18 cellular contexts compared by ENCODE assay signal in genomic region chr1:11291049-11291448, GRCh38.
"Had no signal": no experiment of that assay in that cellular context is flagged by ENCODE, and none has a peak within 500 bp of the region (broad histone marks: within the 10 kb centered on the region; RNA-seq: fewer than 3 reads in every experiment).

No MANE protein-coding gene starts in this region.

- H3K4me3 Mint-ChIP-seq: nephron progenitor cell; stimulated activated naive CD8-positive, alpha-beta T cell treated with anti-CD3 and anti-CD28 coated beads, Interleukin-15, Interleukin-2, amounts not matched to agents 100 ng/mL and 50 ng/mL, for 24 hours had no signal

- H3K9me3 ChIP-seq: left lung, lower lobe of right lung, neutrophil, right lobe of liver, thoracic aorta had no signal

- H3K4me3 ChIP-seq: coronary artery, dorsolateral prefrontal cortex, left lung, lower lobe of right lung, right lobe of liver, skin epidermis, thoracic aorta had no signal

- H3K27ac Mint-ChIP-seq: nephron progenitor cell; stimulated activated naive CD8-positive, alpha-beta T cell treated with anti-CD3 and anti-CD28 coated beads, Interleukin-15, Interleukin-2, amounts not matched to agents 100 ng/mL and 50 ng/mL, for 24 hours had no signal

- DNase-seq: activated CD4-positive, CD25-positive, alpha-beta regulatory T cell treated with anti-CD3 and anti-CD28 coated beads, Interleukin-2, amount 50 U/mL, for 72 hours; anterior cingulate cortex; dorsolateral prefrontal cortex; effector memory CD4-positive, alpha-beta T cell; glutamatergic neuron; left lung; lower lobe of right lung; mesenchymal stem cell; nephron progenitor cell; right lobe of liver; stimulated activated CD4-positive, alpha-beta T cell treated with anti-CD3 and anti-CD28 coated beads, Interleukin-12 subunit alpha, Interleukin-12 subunit beta, amount 100 ng/mL, for 4 hours; stimulated activated CD4-positive, alpha-beta T cell treated with anti-CD3 and anti-CD28 coated beads, Interleukin-4, amount 100 ng/mL, for 1 hour; trophoblast cell had no signal

- H3K27ac ChIP-seq: coronary artery, dorsolateral prefrontal cortex, left lung, lower lobe of right lung, neutrophil, right lobe of liver, skin epidermis, thoracic aorta had no signal

- H3K4me1 ChIP-seq: left lung, lower lobe of right lung had no signal

- H3K9me3 Mint-ChIP-seq: nephron progenitor cell; stimulated activated naive CD8-positive, alpha-beta T cell treated with anti-CD3 and anti-CD28 coated beads, Interleukin-15, Interleukin-2, amounts not matched to agents 100 ng/mL and 50 ng/mL, for 24 hours had no signal

- H3K27me3 Mint-ChIP-seq: stimulated activated naive CD8-positive, alpha-beta T cell treated with anti-CD3 and anti-CD28 coated beads, Interleukin-15, Interleukin-2, amounts not matched to agents 100 ng/mL and 50 ng/mL, for 24 hours had no signal

- ATAC-seq: left lung, lower lobe of right lung, right lobe of liver had no signal

- H3K27me3 ChIP-seq: dorsolateral prefrontal cortex, left lung, neutrophil, right lobe of liver had no signal
